In genomic region chr7:31236868-31237267, GRCh38 we compare ENCODE assay signal across 39 cellular contexts.
"Had no signal": no experiment of that assay in that cellular context is flagged by ENCODE, and none has a peak within 500 bp of the region (broad histone marks: within the 10 kb centered on the region; RNA-seq: fewer than 3 reads in every experiment).

No MANE protein-coding gene starts in this region.

- FAIRE-seq: astrocyte, bronchial epithelial cell had no signal

- H3K4me1 ChIP-seq: adrenal gland, ascending aorta, body of pancreas, breast epithelium had no signal

- H3K9me3 ChIP-seq: adrenal gland, ascending aorta, body of pancreas, breast epithelium had no signal

- H3K4me3 ChIP-seq: adrenal gland, ascending aorta, body of pancreas, breast epithelium, cardiac muscle cell had no signal

- H3K4me1 Mint-ChIP-seq: activated naive CD4-positive, alpha-beta T cell treated with anti-CD3 and anti-CD28 coated beads, Interleukin-2, amount 10 ng/mL, durations not matched to agents 7 days and 5 days; activated naive CD4-positive, alpha-beta T cell treated with anti-CD3 and anti-CD28 coated beads, Interleukin-2, amount 50 U/mL, for 24 hours; activated naive CD8-positive, alpha-beta T cell treated with anti-CD3 and anti-CD28 coated beads for 36 hours; activated naive CD8-positive, alpha-beta T cell treated with anti-CD3 and anti-CD28 coated beads, Interleukin-2, amount 10 ng/mL, durations not matched to agents 7 days and 5 days; activated naive CD8-positive, alpha-beta T cell treated with anti-CD3 and anti-CD28 coated beads, Interleukin-2, amount 50 U/mL, for 24 hours; activated T-helper 17 cell treated with anti-CD3 and anti-CD28 coated beads, Interleukin-2, amount 50 U/mL, for 72 hours; central memory CD8-positive, alpha-beta T cell had no signal

- H3K9me3 Mint-ChIP-seq: activated naive CD4-positive, alpha-beta T cell treated with anti-CD3 and anti-CD28 coated beads for 36 hours; activated naive CD4-positive, alpha-beta T cell treated with anti-CD3 and anti-CD28 coated beads, Interleukin-2, amount 50 U/mL, for 72 hours; activated naive CD8-positive, alpha-beta T cell treated with anti-CD3 and anti-CD28 coated beads for 36 hours; activated naive CD8-positive, alpha-beta T cell treated with anti-CD3 and anti-CD28 coated beads, Interleukin-2, amount 10 ng/mL, durations not matched to agents 7 days and 5 days; activated naive CD8-positive, alpha-beta T cell treated with anti-CD3 and anti-CD28 coated beads, Interleukin-2, amount 50 U/mL, for 24 hours; activated T-cell treated with anti-CD3 and anti-CD28 coated beads, Interleukin-2, amount 50 U/mL, for 24 hours; activated T-cell treated with anti-CD3 and anti-CD28 coated beads, Interleukin-2, amount 50 U/mL, for 4 hours; activated T-helper 1 cell treated with anti-CD3 and anti-CD28 coated beads, Interleukin-12 subunit alpha, Interleukin-12 subunit beta, Interleukin-2, Interleukin-4 antibody, amounts not matched to agents 30 ng/mL and 10 ng/mL and 1 ng/mL, durations not matched to agents 14 hours and 24 hours and 36 hours; activated T-helper 17 cell treated with anti-CD3 and anti-CD28 coated beads, Interleukin-2, amount 50 U/mL, for 72 hours; activated T-helper 2 cell treated with anti-CD3 and anti-CD28 coated beads, Interferon-gamma antibody, Interleukin-2, Interleukin-4, amounts not matched to agents 10 μg/mL and 5 μg/mL and 100 μg/mL, durations not matched to agents 14 hours and 24 hours and 36 hours; central memory CD8-positive, alpha-beta T cell had no signal

- H3K27me3 ChIP-seq: adrenal gland, ascending aorta, body of pancreas, brain microvascular endothelial cell, breast epithelium, cardiac muscle cell had no signal

- H3K27ac ChIP-seq: adrenal gland, ascending aorta, body of pancreas, brain microvascular endothelial cell, breast epithelium, cardiac muscle cell had no signal

- H3K27me3 Mint-ChIP-seq: activated naive CD4-positive, alpha-beta T cell treated with anti-CD3 and anti-CD28 coated beads, Interleukin-2, amount 10 ng/mL, durations not matched to agents 7 days and 5 days; activated naive CD8-positive, alpha-beta T cell; activated naive CD8-positive, alpha-beta T cell treated with anti-CD3 and anti-CD28 coated beads for 36 hours; activated naive CD8-positive, alpha-beta T cell treated with anti-CD3 and anti-CD28 coated beads, Interleukin-2, amount 10 ng/mL, durations not matched to agents 7 days and 5 days; activated naive CD8-positive, alpha-beta T cell treated with anti-CD3 and anti-CD28 coated beads, Interleukin-2, amount 50 U/mL, for 24 hours; activated T-cell treated with anti-CD3 and anti-CD28 coated beads, Interleukin-2, amount 50 U/mL, for 24 hours; central memory CD8-positive, alpha-beta T cell had no signal

- DNase-seq: activated effector memory CD4-positive, alpha-beta T cell treated with anti-CD3 and anti-CD28 coated beads, Interleukin-2, amount 50 U/mL, for 16 hours; activated effector memory CD4-positive, alpha-beta T cell treated with Interleukin-2 at 50 U/mL for 16 hours; activated gamma-delta T cell; activated gamma-delta T cell treated with Interleukin-2 at 50 U/mL for 16 hours; activated naive CD4-positive, alpha-beta T cell; activated naive CD4-positive, alpha-beta T cell treated with anti-CD3 and anti-CD28 coated beads for 36 hours; activated naive CD4-positive, alpha-beta T cell treated with anti-CD3 and anti-CD28 coated beads, Interleukin-2, amount 10 ng/mL, durations not matched to agents 7 days and 5 days; activated naive CD4-positive, alpha-beta T cell treated with anti-CD3 and anti-CD28 coated beads, Interleukin-2, amount 50 U/mL, for 16 hours; activated naive CD4-positive, alpha-beta T cell treated with Interleukin-2 at 50 U/mL for 16 hours; activated naive CD8-positive, alpha-beta T cell treated with anti-CD3 and anti-CD28 coated beads for 36 hours; activated naive CD8-positive, alpha-beta T cell treated with anti-CD3 and anti-CD28 coated beads, Interleukin-2, amount 10 ng/mL, durations not matched to agents 7 days and 5 days; activated naive CD8-positive, alpha-beta T cell treated with anti-CD3 and anti-CD28 coated beads, Interleukin-2, amount 50 U/mL, for 24 hours; activated T-cell treated with anti-CD3 and anti-CD28 coated beads, Interleukin-2, amount 50 U/mL, for 24 hours; activated T-cell treated with anti-CD3 and anti-CD28 coated beads, Interleukin-2, amount 50 U/mL, for 4 hours; activated T-cell treated with anti-CD3 and anti-CD28 coated beads, Interleukin-2, amount 50 U/mL, for 48 hours; activated T-cell treated with anti-CD3 and anti-CD28 coated beads, Interleukin-2, amount 50 U/mL, for 72 hours; adrenal gland; amniotic stem cell; amygdala; anterior cingulate cortex; aorta; body of pancreas; brain microvascular endothelial cell; caudate nucleus; central memory CD4-positive, alpha-beta T cell; cerebellar nuclear complex had no signal

- H3K27ac Mint-ChIP-seq: activated naive CD4-positive, alpha-beta T cell treated with anti-CD3 and anti-CD28 coated beads for 36 hours; activated naive CD4-positive, alpha-beta T cell treated with anti-CD3 and anti-CD28 coated beads, Interleukin-2, amount 10 ng/mL, durations not matched to agents 7 days and 5 days; activated naive CD4-positive, alpha-beta T cell treated with anti-CD3 and anti-CD28 coated beads, Interleukin-2, amount 50 U/mL, for 24 hours; activated naive CD4-positive, alpha-beta T cell treated with anti-CD3 and anti-CD28 coated beads, Interleukin-2, amount 50 U/mL, for 72 hours; activated naive CD8-positive, alpha-beta T cell; activated naive CD8-positive, alpha-beta T cell treated with anti-CD3 and anti-CD28 coated beads for 36 hours; activated naive CD8-positive, alpha-beta T cell treated with anti-CD3 and anti-CD28 coated beads, Interleukin-2, amount 10 ng/mL, durations not matched to agents 7 days and 5 days; activated naive CD8-positive, alpha-beta T cell treated with anti-CD3 and anti-CD28 coated beads, Interleukin-2, amount 50 U/mL, for 24 hours; activated T-cell treated with anti-CD3 and anti-CD28 coated beads, Interleukin-2, amount 50 U/mL, for 24 hours; activated T-cell treated with anti-CD3 and anti-CD28 coated beads, Interleukin-2, amount 50 U/mL, for 72 hours; activated T-helper 1 cell treated with anti-CD3 and anti-CD28 coated beads, Interleukin-12 subunit alpha, Interleukin-12 subunit beta, Interleukin-2, Interleukin-4 antibody, amounts not matched to agents 30 ng/mL and 10 ng/mL and 1 ng/mL, durations not matched to agents 14 hours and 24 hours and 36 hours; activated T-helper 17 cell treated with anti-CD3 and anti-CD28 coated beads, Interleukin-2, amount 50 U/mL, for 72 hours; activated T-helper 2 cell treated with anti-CD3 and anti-CD28 coated beads, Interferon-gamma antibody, Interleukin-2, Interleukin-4, amounts not matched to agents 10 μg/mL and 5 μg/mL and 100 μg/mL, durations not matched to agents 14 hours and 24 hours and 36 hours had no signal

- H3K4me3 Mint-ChIP-seq: activated naive CD4-positive, alpha-beta T cell treated with anti-CD3 and anti-CD28 coated beads for 36 hours; activated naive CD4-positive, alpha-beta T cell treated with anti-CD3 and anti-CD28 coated beads, Interleukin-2, amount 10 ng/mL, durations not matched to agents 7 days and 5 days; activated naive CD4-positive, alpha-beta T cell treated with anti-CD3 and anti-CD28 coated beads, Interleukin-2, amount 50 U/mL, for 24 hours; activated naive CD8-positive, alpha-beta T cell; activated naive CD8-positive, alpha-beta T cell treated with anti-CD3 and anti-CD28 coated beads for 36 hours; activated naive CD8-positive, alpha-beta T cell treated with anti-CD3 and anti-CD28 coated beads, Interleukin-2, amount 10 ng/mL, durations not matched to agents 7 days and 5 days; activated naive CD8-positive, alpha-beta T cell treated with anti-CD3 and anti-CD28 coated beads, Interleukin-2, amount 50 U/mL, for 24 hours; activated T-cell treated with anti-CD3 and anti-CD28 coated beads, Interleukin-2, amount 50 U/mL, for 24 hours; activated T-cell treated with anti-CD3 and anti-CD28 coated beads, Interleukin-2, amount 50 U/mL, for 4 hours; activated T-cell treated with anti-CD3 and anti-CD28 coated beads, Interleukin-2, amount 50 U/mL, for 72 hours; activated T-helper 1 cell treated with anti-CD3 and anti-CD28 coated beads, Interleukin-12 subunit alpha, Interleukin-12 subunit beta, Interleukin-2, Interleukin-4 antibody, amounts not matched to agents 30 ng/mL and 10 ng/mL and 1 ng/mL, durations not matched to agents 14 hours and 24 hours and 36 hours; activated T-helper 17 cell treated with anti-CD3 and anti-CD28 coated beads, Interleukin-2, amount 50 U/mL, for 72 hours; central memory CD8-positive, alpha-beta T cell had no signal

- ATAC-seq: activated naive CD4-positive, alpha-beta T cell treated with anti-CD3 and anti-CD28 coated beads, Interleukin-2, amount 50 U/mL, for 72 hours; activated naive CD8-positive, alpha-beta T cell treated with anti-CD3 and anti-CD28 coated beads, Interleukin-2, amount 50 U/mL, for 24 hours; activated T-cell treated with anti-CD3 and anti-CD28 coated beads, Interleukin-2, amount 50 U/mL, for 4 hours; activated T-cell treated with anti-CD3 and anti-CD28 coated beads, Interleukin-2, amount 50 U/mL, for 72 hours; activated T-helper 17 cell treated with anti-CD3 and anti-CD28 coated beads, Interleukin-2, amount 50 U/mL, for 72 hours; body of pancreas had no signal

- H3K36me3 Mint-ChIP-seq: activated naive CD4-positive, alpha-beta T cell treated with anti-CD3 and anti-CD28 coated beads, Interleukin-2, amount 10 ng/mL, durations not matched to agents 7 days and 5 days; activated naive CD4-positive, alpha-beta T cell treated with anti-CD3 and anti-CD28 coated beads, Interleukin-2, amount 50 U/mL, for 24 hours; activated naive CD4-positive, alpha-beta T cell treated with anti-CD3 and anti-CD28 coated beads, Interleukin-2, amount 50 U/mL, for 72 hours; activated naive CD8-positive, alpha-beta T cell; activated naive CD8-positive, alpha-beta T cell treated with anti-CD3 and anti-CD28 coated beads for 36 hours; activated naive CD8-positive, alpha-beta T cell treated with anti-CD3 and anti-CD28 coated beads, Interleukin-2, amount 10 ng/mL, durations not matched to agents 7 days and 5 days; brain had no signal

- H3K36me3 ChIP-seq: adrenal gland, ascending aorta, brain microvascular endothelial cell, breast epithelium, cardiac muscle cell had no signal
